ENCODE assay signal across 8 cellular contexts in the genomic region with DNA sequence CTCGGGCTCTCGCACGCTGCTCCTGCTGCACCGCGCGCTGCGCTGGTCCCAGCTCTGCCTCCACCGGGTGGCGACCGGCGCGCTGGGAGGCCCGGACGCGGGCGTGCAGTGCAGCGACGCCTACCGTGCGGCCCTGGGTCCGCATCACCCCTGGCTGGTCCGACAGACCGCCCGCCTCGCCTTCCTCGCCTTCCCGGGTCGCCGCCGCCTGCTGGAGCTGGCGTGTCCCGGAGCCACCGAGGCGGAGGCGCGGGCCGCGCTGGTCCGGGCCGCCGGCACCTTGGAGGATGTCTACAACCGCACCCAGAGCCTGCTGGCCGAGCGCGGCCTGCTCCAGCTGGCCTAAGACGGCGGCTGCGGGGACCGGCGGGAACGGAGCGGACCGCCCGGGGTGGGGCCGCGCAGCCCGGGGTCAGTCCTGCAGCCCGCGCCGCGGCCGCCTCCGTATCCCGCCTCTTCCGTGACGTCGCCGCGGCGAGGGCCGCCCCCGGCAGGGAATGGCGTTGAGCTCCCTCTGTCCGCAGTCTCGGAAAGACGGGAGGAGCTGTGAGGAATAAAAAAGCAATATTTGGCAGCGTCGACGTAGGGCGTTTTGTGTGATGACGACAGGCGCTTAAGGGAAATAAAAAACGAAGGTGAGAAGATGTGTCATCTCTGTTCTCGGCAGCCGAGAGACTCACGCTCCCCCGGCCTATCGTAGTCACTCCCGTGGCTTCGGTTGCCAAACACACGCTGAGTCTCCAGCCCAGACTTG. TPM values are rescaled to one million over a fixed set of nuclear protein-coding genes. Genes with fewer than 3 reads are reported as not detected.
A peak's percentile ranks its signal among the peaks of the same experiment; 100 is the strongest.
DNase-seq lines count a peak whose midpoint lies in the region; ATAC-seq and TF ChIP-seq lines count a peak whose summit lies in the region.

No MANE protein-coding gene starts in this region.

- no peaks in the 10 kb centered on the region for H3K36me3 ChIP-seq in H7 (replicated peaks; ENCODE audit: control insufficient read depth, insufficient read depth, low read length)
- H3K36me3 ChIP-seq in MM.1S (replicated peaks; ENCODE audit: insufficient read depth, low read length) = no peaks in the 10 kb centered on the region
- no peaks in the 10 kb centered on the region for H3K36me3 ChIP-seq in adipocyte (ENCODE audit: control insufficient read depth, insufficient read depth, low read length, severe bottlenecking)
- H3K36me3 ChIP-seq in heart right ventricle = no peaks in the 10 kb centered on the region
- H3K36me3 ChIP-seq in upper lobe of left lung = no peaks in the 10 kb centered on the region

- TF ChIP-seq CTCF in MM.1S (IDR thresholded peaks at IDR 0.05; ENCODE audit: low read length) (peak; percentile 73), heart right ventricle (IDR thresholded peaks at IDR 0.05) (peak; percentile 59 to 87 (median 81)), upper lobe of left lung (IDR thresholded peaks at IDR 0.05) (peak; percentile 70 to 99 (median 98))

- peak overlapping the region; percentile 73 for H3K9ac ChIP-seq in MM.1S (ENCODE audit: low read length)
- peak overlapping the region; percentile 89 for H3K9ac ChIP-seq in adipocyte (ENCODE audit: low read length)

- peak overlapping the region; percentile 71 for H3K27ac ChIP-seq in MM.1S (ENCODE audit: low read length)
- peak overlapping the region; percentile 92 to 99 (median 97) for H3K27ac ChIP-seq in heart right ventricle
- H3K27ac ChIP-seq in upper lobe of left lung = peak overlapping the region; percentile 89 to 97 (median 92)

- 0% methylated on average over 76 to 91 of the region's 91 CpGs for WGBS in heart right ventricle, 2 donors
- WGBS in upper lobe of left lung, 2 donors = 0% methylated on average over 27 to 52 of the region's 91 CpGs

- H3K9me3 ChIP-seq in MM.1S (replicated peaks; ENCODE audit: insufficient read depth, low read length) (no peaks in the 10 kb centered on the region), adipocyte (ENCODE audit: control insufficient read depth, low read length) (no peaks in the 10 kb centered on the region), heart right ventricle (no peaks in the 10 kb centered on the region), upper lobe of left lung (no peaks in the 10 kb centered on the region)

- H3K4me3 ChIP-seq in H7 (ENCODE audit: insufficient read depth, low read depth, low read length) (peak overlapping the region; percentile 69), MM.1S (ENCODE audit: low read length) (peak overlapping the region; percentile 74), adipocyte (ENCODE audit: low read length) (peak overlapping the region; percentile 79), heart right ventricle (peak overlapping the region; percentile 19 to 91 (median 74)), upper lobe of left lung (peak overlapping the region; percentile 70 to 79 (median 78))

- H3K9me2 ChIP-seq in MM.1S (replicated peaks; ENCODE audit: insufficient read depth, low read length) = no peaks in the 10 kb centered on the region

- H3F3A ChIP-seq in MM.1S (ENCODE audit: insufficient read depth, low read length) = no peaks in the 10 kb centered on the region

- intact Hi-C loops in heart right ventricle (cut with DNase I) = loop anchor here (2.0 to 10.0 kb wide), 9 partner anchors 43 to 112 kb away; a partner anchor contains a TSS
- intact Hi-C loops in posterior vena cava (cut with DNase I) = loop anchor here (5.0 kb wide), 1 partner anchor 97 kb away; no protein-coding TSS in a partner anchor

- H3K27me3 ChIP-seq in H7 (ENCODE audit: control insufficient read depth, insufficient read depth, low read length) = peaks cover 31% of the 10 kb centered on the region
- peaks cover 29% of the 10 kb centered on the region for H3K27me3 ChIP-seq in MM.1S (replicated peaks; ENCODE audit: insufficient read depth, low read length)
- H3K27me3 ChIP-seq in adipocyte (replicated peaks; ENCODE audit: control insufficient read depth, insufficient read depth, low read length) = peaks cover 7% of the 10 kb centered on the region
- peaks cover 0 to 39% (median 8%) of the 10 kb centered on the region in 7 donors for H3K27me3 ChIP-seq in heart right ventricle
- peaks cover 0 to 5% (median 0%) of the 10 kb centered on the region in 4 donors for H3K27me3 ChIP-seq in upper lobe of left lung

- ATAC-seq in heart right ventricle (peak; percentile 93 to 97 (median 95)), upper lobe of left lung (ENCODE audit: low FRiP score in 2 of 2) (peak; percentile 92 to 95)

- peak in 1 of 4 donors; percentile 15 for TF ChIP-seq EP300 in upper lobe of left lung (IDR thresholded peaks at IDR 0.05)

- peak overlapping the region; percentile 93 for H2AFZ ChIP-seq in MM.1S (ENCODE audit: low read length)

- H3K4me2 ChIP-seq in MM.1S (ENCODE audit: low read depth, low read length) = peak overlapping the region; percentile 91

- H4K20me1 ChIP-seq in MM.1S (ENCODE audit: insufficient read depth, low read length) = no peaks in the 10 kb centered on the region

- no peaks in the 10 kb centered on the region for H3K79me2 ChIP-seq in MM.1S (ENCODE audit: low read length)

- TF ChIP-seq POLR2A in upper lobe of left lung (IDR thresholded peaks at IDR 0.05) = peak in 3 of 4 donors; percentile 56 to 96 (median 85)

- DNase-seq in GM04503 (ENCODE audit: low read depth) (peak; percentile 55), H7 (peak; percentile 94), MM.1S (peak; percentile 85), SW 1271 (lab: John Stamatoyannopoulos, UW) (peak; percentile 74 to 91), adipocyte (ENCODE audit: low read depth) (peak; percentile 94), heart right ventricle (peak; percentile 85 to 87), posterior vena cava (ENCODE audit: low spot score) (peak; percentile 96), upper lobe of left lung (peak; percentile 90 to 97)

- H3K4me1 ChIP-seq in MM.1S (ENCODE audit: low read length) (peaks cover 3% of the 10 kb centered on the region), adipocyte (ENCODE audit: control insufficient read depth, insufficient read depth, low read length) (peaks cover 31% of the 10 kb centered on the region), heart right ventricle (peaks cover 16 to 46% (median 42%) of the 10 kb centered on the region in 9 donors), upper lobe of left lung (peaks cover 32 to 46% (median 37%) of the 10 kb centered on the region in 4 donors)

RNA-seq across cellular contexts. Expression of a gene that starts 1.4 kb away (rescaled TPM):
- not detected in 2 replicates for total RNA-seq in H7 (2014; rRNA removed; shearing (Covaris generic))
- total RNA-seq in heart right ventricle (under 1 TPM in 1 of 10 donors, not detected in 9; 0.25 TPM), posterior vena cava (not detected), upper lobe of left lung (under 1 TPM in 2 of 6 donors, not detected in 4; 0.24 to 0.97 TPM)
- not detected for polyA plus RNA-seq in heart right ventricle

RNA-seq across cellular contexts. Expression of a gene that starts 4.0 kb away (rescaled TPM):
- total RNA-seq in H7 (2014; rRNA removed; shearing (Covaris generic)) = not detected in 2 replicates
- total RNA-seq in heart right ventricle (1 to 10 TPM in 1 of 10 donors, under 1 TPM in 7, not detected in 2; 0.38 to 2.1 (median 0.59) TPM), posterior vena cava (1 to 10 TPM; 2.1 to 3.4 TPM), upper lobe of left lung (10 to 100 TPM in 4 of 6 donors, 1 to 10 TPM in 1, not detected in 1; 3.1 to 28.8 (median 13.4) TPM)
- 1 to 10 TPM; 1.2 to 1.8 TPM for polyA plus RNA-seq in heart right ventricle

RNA-seq across cellular contexts. Expression of a gene that starts 5.8 kb away (rescaled TPM):
- total RNA-seq in H7 (2014; rRNA removed; shearing (Covaris generic)) = 348 and 395 TPM in 2 replicates
- total RNA-seq in heart right ventricle (100 to 1,000 TPM; 160 to 221 (median 176) TPM), posterior vena cava (100 to 1,000 TPM in 1 of 2 donors, 10 to 100 TPM in 1; 87.5 to 103 TPM), upper lobe of left lung (100 to 1,000 TPM in 4 of 6 donors, 10 to 100 TPM in 2; 44.0 to 149 (median 110) TPM)
- polyA plus RNA-seq in heart right ventricle = 100 to 1,000 TPM; 151 to 386 TPM

RNA-seq across cellular contexts. Expression of a gene that starts 16.8 kb away (rescaled TPM):
- 36.5 and 42.6 TPM in 2 replicates for total RNA-seq in H7 (2014; rRNA removed; shearing (Covaris generic))
- total RNA-seq in heart right ventricle = 10 to 100 TPM in 6 of 10 donors, 1 to 10 TPM in 4; 6.4 to 18.6 (median 10.4) TPM
- polyA plus RNA-seq in heart right ventricle = 10 to 100 TPM in 1 of 2 donors, 1 to 10 TPM in 1; 5.6 to 20.7 TPM
- 10 to 100 TPM; 22.2 to 30.3 TPM for total RNA-seq in posterior vena cava
- 10 to 100 TPM; 15.0 to 51.3 (median 37.6) TPM for total RNA-seq in upper lobe of left lung

Comparison
In these comparisons a context has a peak if more than half of its experiments do, and no peak if none do; other contexts are left out.
1. Peak in every context shown above with its lines: DNase-seq, ATAC-seq, H3K4me3 ChIP-seq and H3K27ac ChIP-seq.